Comparison of ENCODE assay signal across 8 cellular contexts in the genomic region with DNA sequence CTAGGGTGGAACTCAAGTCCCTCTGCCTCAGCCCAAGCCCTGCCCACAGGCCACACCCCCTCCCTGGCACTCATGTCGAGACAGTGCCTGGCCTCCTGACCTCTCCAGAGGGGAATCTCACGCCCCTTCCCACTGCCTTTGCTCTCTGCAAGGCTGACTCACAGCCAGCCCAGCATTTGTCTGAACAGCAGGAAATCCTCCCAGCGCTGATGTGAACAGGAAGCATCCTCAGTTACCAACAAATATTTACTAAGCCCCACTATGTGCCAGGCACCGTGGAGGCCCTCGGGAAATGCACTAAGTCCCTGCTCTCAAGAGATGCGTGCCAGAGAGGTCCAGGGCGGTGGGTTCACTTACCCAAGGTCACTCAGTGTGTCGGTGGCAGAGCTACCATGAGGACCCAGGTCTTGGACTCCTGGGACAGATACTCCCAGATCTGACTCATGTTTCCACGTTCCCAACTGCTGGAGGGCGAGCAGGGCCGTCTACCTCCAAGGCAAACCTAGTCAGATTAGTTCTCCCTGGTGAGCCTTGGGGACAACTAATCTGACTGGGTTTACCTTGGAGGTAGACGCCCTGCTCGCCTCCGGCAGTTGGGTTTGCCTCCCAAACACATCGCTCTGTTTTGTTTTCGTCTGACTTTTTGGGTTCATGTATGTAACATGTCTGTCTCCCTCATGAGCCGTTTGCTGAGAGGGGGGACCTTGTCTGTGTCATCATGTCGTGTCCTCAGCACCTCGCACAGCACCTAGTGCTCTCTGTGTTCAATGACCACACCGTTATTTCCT. TPM values are rescaled to one million over a fixed set of nuclear protein-coding genes. Genes with fewer than 3 reads are reported as not detected.
DNase-seq lines count a peak whose midpoint lies in the region; ATAC-seq and TF ChIP-seq lines count a peak whose summit lies in the region.

No MANE protein-coding gene starts in this region.

- H3K4me1 ChIP-seq in DOHH2 (ENCODE audit: control insufficient read depth, low read length) (peaks cover 81% of the 10 kb centered on the region), OCI-LY7 (ENCODE audit: insufficient read depth, low read length, poor library complexity, severe bottlenecking) (peaks cover 81% of the 10 kb centered on the region)

- H3K9me3 ChIP-seq in DOHH2 (ENCODE audit: control insufficient read depth, insufficient read depth, low read length) (no peaks in the 10 kb centered on the region), OCI-LY7 (ENCODE audit: low read length) (no peaks in the 10 kb centered on the region)

- no peaks in the 10 kb centered on the region for H3K9me3 Mint-ChIP-seq in activated naive CD8-positive, alpha-beta T cell (ENCODE audit: low read depth)

- no peak overlapping the region for H2AFZ ChIP-seq in OCI-LY7 (ENCODE audit: low read length)

- ATAC-seq in left cardiac atrium = peak; percentile 74 to 83
- ATAC-seq in GM19397 (IDR thresholded peaks at IDR 0.05; ENCODE audit: unreplicated experiment) = no peak
- ATAC-seq in HG03520 (IDR thresholded peaks at IDR 0.05; ENCODE audit: unreplicated experiment) = no peak
- ATAC-seq in GM18873 (IDR thresholded peaks at IDR 0.05; ENCODE audit: low FRiP score, unreplicated experiment) = no peak

- H3K9me2 ChIP-seq in DOHH2 (replicated peaks; ENCODE audit: control insufficient read depth, low read length) (no peaks in the 10 kb centered on the region), OCI-LY7 (ENCODE audit: insufficient read depth, low read length) (no peaks in the 10 kb centered on the region)

- H3K4me3 Mint-ChIP-seq in activated naive CD8-positive, alpha-beta T cell = peak overlapping the region; percentile 30

- no peaks in the 10 kb centered on the region for H3K27me3 ChIP-seq in DOHH2 (ENCODE audit: control insufficient read depth, low read length)

- POLR2A ChIA-PET in OCI-LY7 (lab: Charles Lee) = interaction anchor here (0.6 to 5.8 kb wide), 5 partner anchors 8 to 57 kb away, joined by 3 to 33 read pairs (median 11); no protein-coding TSS in a partner anchor

- H3K79me2 ChIP-seq in DOHH2 (ENCODE audit: control insufficient read depth, low read length) = peaks cover 31% of the 10 kb centered on the region
- peaks cover 58% of the 10 kb centered on the region for H3K79me2 ChIP-seq in OCI-LY7 (ENCODE audit: insufficient read depth, low read depth, low read length)

- H3K4me2 ChIP-seq in DOHH2 (ENCODE audit: low read length) = peak overlapping the region; percentile 87
- H3K4me2 ChIP-seq in OCI-LY7 (ENCODE audit: low read length) = peak overlapping the region; percentile 90

- no peak for TF ChIP-seq CTCF in DOHH2 (IDR thresholded peaks at IDR 0.05; ENCODE audit: low read depth, low read length, poor library complexity, severe bottlenecking)
- TF ChIP-seq CTCF in OCI-LY7 (conservative IDR thresholded peaks at IDR 0.05; ENCODE audit: low read length) = no peak

- peak overlapping the region; percentile 95 for H3K27ac ChIP-seq in DOHH2 (ENCODE audit: low read depth, low read length)
- peak overlapping the region; percentile 99 for H3K27ac ChIP-seq in OCI-LY7 (ENCODE audit: low read depth, low read length, poor library complexity, severe bottlenecking)

- peaks cover 77% of the 10 kb centered on the region for H3K4me1 Mint-ChIP-seq in activated naive CD8-positive, alpha-beta T cell (ENCODE audit: low read depth)

- no peaks in the 10 kb centered on the region for H3K27me3 Mint-ChIP-seq in activated naive CD8-positive, alpha-beta T cell

- H3K36me3 Mint-ChIP-seq in activated naive CD8-positive, alpha-beta T cell = peaks cover 13% of the 10 kb centered on the region

- H3F3A ChIP-seq in DOHH2 (ENCODE audit: control insufficient read depth, insufficient read depth) = peaks cover 21% of the 10 kb centered on the region

- DNase-seq in OCI-LY7 (ENCODE audit: low spot score) = peak; percentile 50
- peak; percentile 87 for DNase-seq in left cardiac atrium
- DNase-seq in skeletal muscle cell (ENCODE audit: low read depth) = peak; percentile 53

- intact Hi-C loops in OCI-LY7 (cut with micrococcal nuclease; ENCODE audit: unreplicated experiment) = no loop called here
- intact Hi-C loops in left cardiac atrium (cut with DNase I) = no loop called here

- CTCF ChIA-PET in OCI-LY7 (lab: Charles Lee; ENCODE audit: unreplicated experiment) = no interaction called here

- BruUV-seq in OCI-LY7 (replicated peaks; lab: Mats Ljungman, UMichigan) = no TSS peak

- peak overlapping the region; percentile 55 for H3K4me3 ChIP-seq in DOHH2 (ENCODE audit: low read length)
- peak overlapping the region; percentile 38 for H3K4me3 ChIP-seq in OCI-LY7 (ENCODE audit: low read depth, low read length, poor library complexity, severe bottlenecking)
- no peak overlapping the region for H3K4me3 ChIP-seq in skeletal muscle cell (ENCODE audit: low read depth, low read length)

- H3K27ac Mint-ChIP-seq in activated naive CD8-positive, alpha-beta T cell = peak overlapping the region; percentile 90

- H3K36me3 ChIP-seq in DOHH2 (ENCODE audit: control insufficient read depth, low read length) (peaks cover 22% of the 10 kb centered on the region), OCI-LY7 (ENCODE audit: insufficient read depth, low read length) (peaks cover 63% of the 10 kb centered on the region)

- H4K20me1 ChIP-seq in DOHH2 (ENCODE audit: control insufficient read depth, insufficient read depth, low read depth, low read length) (no peaks in the 10 kb centered on the region), OCI-LY7 (ENCODE audit: insufficient read depth, low read length) (no peaks in the 10 kb centered on the region)

RNA-seq across cellular contexts. Expression of a gene that starts 7.7 kb away (rescaled TPM):
- total RNA-seq in OCI-LY7 (2014; rRNA removed; shearing (Covaris generic)) = 67.0 and 78.2 TPM in 2 replicates
- 142 and 158 TPM in 2 replicates for total RNA-seq in OCI-LY7 (2022)
- 10 to 100 TPM; 11.3 to 12.2 TPM for total RNA-seq in left cardiac atrium

Comparison
In these comparisons a context has a peak if more than half of its experiments do, and no peak if none do; other contexts are left out.
1. ATAC-seq: peak in left cardiac atrium (2 of 2); none in GM19397 (single experiment), HG03520 (single experiment) and GM18873 (single experiment).
2. RNA of a gene that starts 7.7 kb away (total RNA-seq): 67.0 to 158 TPM in OCI-LY7; 11.3 to 12.2 TPM in left cardiac atrium; every median in the first group is over 4 times any median in the second.
3. Peak in every context shown above with its lines, with median percentiles within 50 percentile points of each other: DNase-seq.